Comparison of ENCODE assay signal across 9 cellular contexts in the genomic region with DNA sequence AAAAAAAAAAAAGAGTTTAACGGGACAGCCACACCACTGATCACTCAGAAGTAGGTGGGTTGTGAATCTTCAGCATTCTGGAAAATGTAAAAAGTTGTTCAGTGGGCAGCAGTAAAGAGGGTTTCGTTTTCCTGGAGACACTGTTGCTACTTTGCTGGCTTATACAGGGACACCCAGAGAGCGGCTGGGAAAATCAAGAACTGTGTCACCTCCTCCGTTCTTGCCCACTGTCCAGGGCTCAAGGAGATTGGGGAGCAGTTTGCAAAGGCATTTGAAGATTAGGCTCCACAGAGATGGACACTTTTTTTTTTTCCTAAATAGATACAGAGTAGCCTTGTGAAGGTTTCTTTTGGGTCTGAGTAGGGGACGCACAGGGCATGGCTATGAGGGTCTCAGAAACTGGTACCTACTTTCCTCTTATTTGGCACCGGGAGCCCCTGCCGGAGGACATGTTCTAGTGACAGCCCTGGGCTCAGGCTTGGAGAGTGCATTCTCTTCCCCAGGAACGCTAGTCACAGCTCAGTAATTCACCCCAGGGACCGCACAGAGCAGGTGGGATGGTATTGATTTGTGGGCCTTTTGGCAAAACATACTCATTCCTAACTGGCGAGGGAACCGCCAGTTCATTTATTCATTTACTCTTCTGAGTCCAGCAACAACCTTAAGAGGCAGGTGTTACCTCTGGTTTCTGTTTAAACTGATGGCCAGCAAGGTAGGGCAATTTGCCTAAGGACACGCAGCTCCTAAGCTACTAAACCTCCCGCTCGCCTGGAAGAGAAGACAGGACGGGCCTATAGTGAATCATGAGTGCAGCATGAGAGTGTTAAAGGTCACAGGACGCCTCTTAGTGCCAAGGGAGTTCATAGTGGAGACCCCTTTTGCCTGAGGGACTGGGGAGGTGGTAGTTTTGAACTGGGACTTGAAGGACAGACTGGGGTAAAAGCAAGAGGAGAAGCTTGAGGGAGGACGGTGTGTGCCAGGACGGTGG.
DNase-seq lines count a peak whose midpoint lies in the region; ATAC-seq lines count a peak whose summit lies in the region.
"Had no signal": no experiment of that assay in that cellular context is flagged by ENCODE, and none has a peak within 500 bp of the region (broad histone marks: within the 10 kb centered on the region; RNA-seq: fewer than 3 reads in every experiment).

No MANE protein-coding gene starts in this region.

- H3K9me3 Mint-ChIP-seq in activated naive CD4-positive, alpha-beta T cell treated with anti-CD3 and anti-CD28 coated beads, Interleukin-2, amount 50 U/mL, for 24 hours, result no peaks in the 10 kb centered on the region
- H3K9me3 Mint-ChIP-seq in activated naive CD8-positive, alpha-beta T cell (ENCODE audit: low read depth), result no peaks in the 10 kb centered on the region
- no peaks in the 10 kb centered on the region for H3K9me3 Mint-ChIP-seq in stimulated activated naive CD8-positive, alpha-beta T cell treated with anti-CD3 and anti-CD28 coated beads, Interleukin-15, Interleukin-2, amounts not matched to agents 100 ng/mL and 50 ng/mL, for 24 hours

- H3K4me1 Mint-ChIP-seq in activated naive CD4-positive, alpha-beta T cell treated with anti-CD3 and anti-CD28 coated beads, Interleukin-2, amount 50 U/mL, for 24 hours, result peaks cover 64% of the 10 kb centered on the region
- peaks cover 54% of the 10 kb centered on the region for H3K4me1 Mint-ChIP-seq in activated naive CD8-positive, alpha-beta T cell (ENCODE audit: low read depth)
- peaks cover 47% of the 10 kb centered on the region for H3K4me1 Mint-ChIP-seq in stimulated activated naive CD8-positive, alpha-beta T cell treated with anti-CD3 and anti-CD28 coated beads, Interleukin-15, Interleukin-2, amounts not matched to agents 100 ng/mL and 50 ng/mL, for 24 hours (ENCODE audit: low read depth)

- no peak for ATAC-seq in GM21576 (IDR thresholded peaks at IDR 0.05; ENCODE audit: unreplicated experiment)
- ATAC-seq in GM18870 (IDR thresholded peaks at IDR 0.05; ENCODE audit: unreplicated experiment), result no peak

- H3K4me3 Mint-ChIP-seq in activated naive CD4-positive, alpha-beta T cell treated with anti-CD3 and anti-CD28 coated beads, Interleukin-2, amount 50 U/mL, for 24 hours, result peak overlapping the region; percentile 15
- H3K4me3 Mint-ChIP-seq in activated naive CD8-positive, alpha-beta T cell, result no peak overlapping the region
- no peak overlapping the region for H3K4me3 Mint-ChIP-seq in stimulated activated naive CD8-positive, alpha-beta T cell treated with anti-CD3 and anti-CD28 coated beads, Interleukin-15, Interleukin-2, amounts not matched to agents 100 ng/mL and 50 ng/mL, for 24 hours

- no peaks in the 10 kb centered on the region for H3K27me3 Mint-ChIP-seq in activated naive CD4-positive, alpha-beta T cell treated with anti-CD3 and anti-CD28 coated beads, Interleukin-2, amount 50 U/mL, for 24 hours
- H3K27me3 Mint-ChIP-seq in activated naive CD8-positive, alpha-beta T cell, result no peaks in the 10 kb centered on the region
- H3K27me3 Mint-ChIP-seq in stimulated activated naive CD8-positive, alpha-beta T cell treated with anti-CD3 and anti-CD28 coated beads, Interleukin-15, Interleukin-2, amounts not matched to agents 100 ng/mL and 50 ng/mL, for 24 hours, result no peaks in the 10 kb centered on the region

- H3K36me3 Mint-ChIP-seq in activated naive CD4-positive, alpha-beta T cell treated with anti-CD3 and anti-CD28 coated beads, Interleukin-2, amount 50 U/mL, for 24 hours, result peaks cover 7% of the 10 kb centered on the region
- peaks cover 3% of the 10 kb centered on the region for H3K36me3 Mint-ChIP-seq in activated naive CD8-positive, alpha-beta T cell
- peaks cover 21% of the 10 kb centered on the region for H3K36me3 Mint-ChIP-seq in stimulated activated naive CD8-positive, alpha-beta T cell treated with anti-CD3 and anti-CD28 coated beads, Interleukin-15, Interleukin-2, amounts not matched to agents 100 ng/mL and 50 ng/mL, for 24 hours (ENCODE audit: low read depth)

- no peak for DNase-seq in activated naive CD4-positive, alpha-beta T cell treated with anti-CD3 and anti-CD28 coated beads, Interleukin-2, amount 50 U/mL, for 16 hours
- peak; percentile 96 for DNase-seq in NCI-H2107 treated with DMSO at 0.1 percent for 48 hours (lab: John Stamatoyannopoulos, UW; ENCODE audit: unreplicated experiment)
- DNase-seq in islet precursor cell, result no peak
- DNase-seq: stimulated activated CD8-positive, alpha-beta memory T cell treated with anti-CD3 and anti-CD28 coated beads, Interleukin-4, amount 100 ng/mL, for 48 hours had no signal

- peak overlapping the region; percentile 24 for H3K27ac Mint-ChIP-seq in activated naive CD4-positive, alpha-beta T cell treated with anti-CD3 and anti-CD28 coated beads, Interleukin-2, amount 50 U/mL, for 24 hours
- H3K27ac Mint-ChIP-seq in activated naive CD8-positive, alpha-beta T cell, result peak overlapping the region; percentile 79
- H3K27ac Mint-ChIP-seq in stimulated activated naive CD8-positive, alpha-beta T cell treated with anti-CD3 and anti-CD28 coated beads, Interleukin-15, Interleukin-2, amounts not matched to agents 100 ng/mL and 50 ng/mL, for 24 hours, result peak overlapping the region; percentile 26

Comparison
In these comparisons a context has a peak if more than half of its experiments do, and no peak if none do; other contexts are left out.
1. H3K27ac Mint-ChIP-seq: peak in every context shown above with its lines; median percentile 79 in activated naive CD8-positive, alpha-beta T cell; 26 in stimulated activated naive CD8-positive, alpha-beta T cell treated with anti-CD3 and anti-CD28 coated beads, Interleukin-15, Interleukin-2, amounts not matched to agents 100 ng/mL and 50 ng/mL, for 24 hours; 24 in activated naive CD4-positive, alpha-beta T cell treated with anti-CD3 and anti-CD28 coated beads, Interleukin-2, amount 50 U/mL, for 24 hours.